ENCODE assay signal across 7 cellular contexts in genomic region chr12:113056631-113057488, GRCh38. TPM values are rescaled to one million over a fixed set of nuclear protein-coding genes. Genes with fewer than 3 reads are reported as not detected.
DNase-seq lines count a peak whose midpoint lies in the region; ATAC-seq and TF ChIP-seq lines count a peak whose summit lies in the region.

Gene DTX1, plus strand, starts transcription at chr12:113056730. Its CDS starts 1,463 bp downstream, at chr12:113058193.

- ATAC-seq in HG03521 (IDR thresholded peaks at IDR 0.05; ENCODE audit: unreplicated experiment), result no peak

- DNase-seq in NCI-H1092 (lab: John Stamatoyannopoulos, UW) (peak; percentile 32), germinal center (ENCODE audit: low spot score) (peak; percentile 54), prostate gland (ENCODE audit: low spot score) (no peak), NCI-H128 (lab: John Stamatoyannopoulos, UW; ENCODE audit: unreplicated experiment) (no peak), AG08395 (ENCODE audit: low spot score) (no peak)
- peak; percentile 59 for DNase-seq in activated T-cell treated with anti-CD3 and anti-CD28 coated beads, Interleukin-2, amount 50 U/mL, for 1 hour

- peaks cover 3% of the 10 kb centered on the region for H3K4me1 ChIP-seq in prostate gland (replicated peaks)

- H3K36me3 ChIP-seq in prostate gland, result no peaks in the 10 kb centered on the region

- no peak within 1 kb of the TSS for H3K27ac ChIP-seq in prostate gland

- intact Hi-C loops in prostate gland (cut with DNase I), result no loop called here

- H3K4me3 ChIP-seq in prostate gland, result peak within 1 kb of the TSS; percentile 43 to 47

- H3K27me3 ChIP-seq in prostate gland (replicated peaks; ENCODE audit: insufficient read depth), result no peaks in the 10 kb centered on the region

- no peak for TF ChIP-seq POLR2A in prostate gland (IDR thresholded peaks at IDR 0.05)

- WGBS in prostate gland, result 3% methylated on average over 51 of the region's 94 CpGs

- no peak for TF ChIP-seq CTCF in prostate gland (IDR thresholded peaks at IDR 0.05)

- H3K9me3 ChIP-seq in prostate gland, result no peaks in the 10 kb centered on the region

RNA-seq across cellular contexts. Expression of gene DTX1, which starts in this region (rescaled TPM):
- 10 to 100 TPM in 1 of 2 donors, 1 to 10 TPM in 1; 2.6 to 21.2 TPM for total RNA-seq in prostate gland

Comparison
In these comparisons a context has a peak if more than half of its experiments do, and no peak if none do; other contexts are left out.
1. DNase-seq: peak in NCI-H1092 (single experiment), activated T-cell treated with anti-CD3 and anti-CD28 coated beads, Interleukin-2, amount 50 U/mL, for 1 hour (single experiment) and germinal center (single experiment); none in prostate gland (single experiment), NCI-H128 (single experiment) and AG08395 (single experiment).